Comparison of ENCODE assay signal across 1 cellular context in the genomic region with DNA sequence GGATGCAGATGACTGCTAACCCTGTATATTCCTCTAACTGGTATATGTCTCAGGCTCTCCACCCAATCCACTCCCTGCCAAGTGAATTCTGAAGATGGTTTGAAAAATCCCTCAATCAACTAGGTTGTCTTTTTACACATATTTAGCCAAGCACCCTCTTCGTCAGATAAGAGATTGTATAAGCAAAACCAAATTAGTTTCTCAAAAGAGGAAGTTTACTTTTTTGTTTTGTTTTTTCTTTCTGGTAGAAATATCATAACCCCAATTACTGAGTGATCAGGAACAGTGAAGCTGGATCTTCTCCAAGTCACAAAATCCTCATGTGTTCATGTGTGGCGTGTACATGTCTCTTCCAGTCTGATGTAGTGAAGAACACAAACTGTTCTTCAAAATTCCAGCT.
TF ChIP-seq lines count a peak whose summit lies in the region.

No MANE protein-coding gene starts in this region.

TF ChIP-seq in GM12878, 131 proteins besides CTCF, POLR2A, EP300 and RAD21 (continued from another document):
- TF ChIP-seq FOXM1 (IDR thresholded peaks at IDR 0.05; ENCODE audit: low read depth, low read length) = no peak
- no peak for TF ChIP-seq BCLAF1 (IDR thresholded peaks at IDR 0.05)
- no peak for TF ChIP-seq NFIC (IDR thresholded peaks at IDR 0.05; ENCODE audit: low read depth, low read length)
- no peak for TF ChIP-seq TBL1XR1 (IDR thresholded peaks at IDR 0.05; ENCODE audit: low read depth, low read length)
- TF ChIP-seq CEBPB (IDR thresholded peaks at IDR 0.05; ENCODE audit: borderline replicate concordance in 1 of 2, low read depth in 2 of 2, low read length in 2 of 2) = no peak
- no peak for TF ChIP-seq BHLHE40 (IDR thresholded peaks at IDR 0.05; ENCODE audit: borderline replicate concordance in 1 of 2, low read depth in 2 of 2, low read length in 1 of 2)
- TF ChIP-seq ZNF687 (IDR thresholded peaks at IDR 0.05) = no peak
- TF ChIP-seq EZH2 (IDR thresholded peaks at IDR 0.05; ENCODE audit: borderline replicate concordance, control insufficient read depth, low read depth, low read length) = no peak
- no peak for TF ChIP-seq RCOR1 (conservative IDR thresholded peaks at IDR 0.05; ENCODE audit: low read depth, low read length)
- TF ChIP-seq SMAD5 (IDR thresholded peaks at IDR 0.05; ENCODE audit: low read depth) = no peak
- TF ChIP-seq SPI1 (IDR thresholded peaks at IDR 0.05; ENCODE audit: borderline replicate concordance, insufficient read depth, low read depth, low read length) = no peak
- TF ChIP-seq YY1 (IDR thresholded peaks at IDR 0.05; ENCODE audit: low read depth, low read length) = no peak
